ENCODE assay signal across 21 cellular contexts in the genomic region with DNA sequence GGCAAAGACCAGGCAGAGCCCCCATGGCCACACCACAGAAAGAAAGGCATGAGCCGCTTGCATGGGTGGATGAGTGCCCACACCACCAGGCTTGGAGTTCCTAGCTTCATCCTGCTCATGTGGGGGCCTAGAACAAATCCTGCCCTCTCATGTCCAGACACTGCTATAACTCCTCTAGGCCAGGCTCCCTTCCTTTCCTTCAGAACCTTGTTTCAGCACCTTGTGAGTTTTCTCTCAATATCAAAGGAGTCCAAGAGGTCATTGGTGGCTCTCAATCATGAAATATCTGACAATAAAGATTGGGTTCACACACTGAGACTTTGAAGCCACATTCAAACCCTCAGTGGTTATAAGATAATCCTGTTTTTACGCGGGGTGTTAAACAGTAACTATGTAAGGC. TPM values are rescaled to one million over a fixed set of nuclear protein-coding genes. Genes with fewer than 3 reads are reported as not detected.
"Had no signal": no experiment of that assay in that cellular context is flagged by ENCODE, and none has a peak within 500 bp of the region (broad histone marks: within the 10 kb centered on the region; RNA-seq: fewer than 3 reads in every experiment).

No MANE protein-coding gene starts in this region.

- ATAC-seq: activated CD8-positive, alpha-beta T cell treated with anti-CD3 and anti-CD28 coated beads, Interleukin-2, amount 10 ng/mL, durations not matched to agents 7 days and 5 days; effector memory CD8-positive, alpha-beta T cell; gastrocnemius medialis; heart left ventricle; left cardiac atrium; naive thymus-derived CD4-positive, alpha-beta T cell; stimulated activated naive B cell treated with anti-CD40 and anti-IgM and Interleukin-4, amounts not matched to agents 10 μg/mL and 1 μg/mL and 100 μg/mL, for 72 hours had no signal

- H3K9me3 ChIP-seq: gastrocnemius medialis, thyroid gland, uterus had no signal

- DNase-seq: activated CD4-positive, alpha-beta T cell treated with anti-CD3 and anti-CD28 coated beads, Interleukin-2, amount 10 ng/mL, durations not matched to agents 24 days and 14 days; activated CD4-positive, CD25-positive, alpha-beta regulatory T cell; activated CD8-positive, alpha-beta T cell treated with anti-CD3 and anti-CD28 coated beads, Interleukin-2, amount 10 ng/mL, durations not matched to agents 7 days and 5 days; activated gamma-delta T cell treated with Interleukin-2 at 50 U/mL for 16 hours; activated naive CD8-positive, alpha-beta T cell treated with anti-CD3 and anti-CD28 coated beads, Interleukin-2, amount 10 ng/mL, durations not matched to agents 7 days and 5 days; effector memory CD8-positive, alpha-beta T cell; gastrocnemius medialis; heart left ventricle; left cardiac atrium; naive thymus-derived CD4-positive, alpha-beta T cell; stimulated activated CD4-positive, alpha-beta T cell treated with anti-CD3 and anti-CD28 coated beads, Interleukin-4, amount 100 ng/mL, for 1 hour; stimulated activated naive B cell treated with anti-CD40 and anti-IgM and Interleukin-4, amounts not matched to agents 10 μg/mL and 1 μg/mL and 100 μg/mL, for 72 hours; T-helper 2 cell; thyroid gland; uterus had no signal

- H3K9me3 Mint-ChIP-seq: activated CD4-positive, alpha-beta T cell treated with anti-CD3 and anti-CD28 coated beads, Interleukin-2, amount 10 ng/mL, durations not matched to agents 24 days and 14 days; activated naive CD8-positive, alpha-beta T cell treated with anti-CD3 and anti-CD28 coated beads, Interleukin-2, amount 10 ng/mL, durations not matched to agents 7 days and 5 days; central memory CD8-positive, alpha-beta T cell had no signal

- H3K4me1 Mint-ChIP-seq: activated CD4-positive, alpha-beta T cell treated with anti-CD3 and anti-CD28 coated beads, Interleukin-2, amount 10 ng/mL, durations not matched to agents 24 days and 14 days; activated naive CD8-positive, alpha-beta T cell treated with anti-CD3 and anti-CD28 coated beads, Interleukin-2, amount 10 ng/mL, durations not matched to agents 7 days and 5 days; brain; central memory CD8-positive, alpha-beta T cell; naive thymus-derived CD4-positive, alpha-beta T cell; stimulated activated naive B cell treated with anti-CD40 and anti-IgM and Interleukin-4, amounts not matched to agents 10 μg/mL and 1 μg/mL and 100 μg/mL, for 72 hours had no signal

- H3K27me3 Mint-ChIP-seq: central memory CD8-positive, alpha-beta T cell; stimulated activated naive B cell treated with anti-CD40 and anti-IgM and Interleukin-4, amounts not matched to agents 10 μg/mL and 1 μg/mL and 100 μg/mL, for 72 hours had no signal

- H3K4me1 ChIP-seq: heart left ventricle, parathyroid adenoma, thyroid gland, uterus had no signal

- H3K36me3 ChIP-seq: gastrocnemius medialis, heart left ventricle, thyroid gland, uterus had no signal

- H3K27ac ChIP-seq: epithelial cell of prostate, gastrocnemius medialis, heart left ventricle, parathyroid adenoma, thyroid gland, uterus had no signal

- H3K4me3 ChIP-seq: gastrocnemius medialis, heart left ventricle, thyroid gland, uterus had no signal

- H3K27me3 ChIP-seq: gastrocnemius medialis, heart left ventricle, thyroid gland, uterus had no signal

- H3K79me2 ChIP-seq: parathyroid adenoma had no signal

- H3K4me3 Mint-ChIP-seq: activated CD4-positive, alpha-beta T cell treated with anti-CD3 and anti-CD28 coated beads, Interleukin-2, amount 10 ng/mL, durations not matched to agents 24 days and 14 days; activated CD8-positive, alpha-beta T cell treated with anti-CD3 and anti-CD28 coated beads, Interleukin-2, amount 10 ng/mL, durations not matched to agents 7 days and 5 days; activated naive CD8-positive, alpha-beta T cell treated with anti-CD3 and anti-CD28 coated beads, Interleukin-2, amount 10 ng/mL, durations not matched to agents 7 days and 5 days; brain; central memory CD8-positive, alpha-beta T cell; dendritic cell treated with granulocyte-macrophage colony-stimulating factor and Interleukin-4, amounts not matched to agents 40 ng/mL and 50 ng/mL, for 4 days; effector memory CD8-positive, alpha-beta T cell; naive thymus-derived CD4-positive, alpha-beta T cell; stimulated activated naive B cell treated with anti-CD40 and anti-IgM and Interleukin-4, amounts not matched to agents 10 μg/mL and 1 μg/mL and 100 μg/mL, for 72 hours had no signal

- H3K9ac ChIP-seq: parathyroid adenoma had no signal

- H3K36me3 Mint-ChIP-seq: activated naive CD8-positive, alpha-beta T cell treated with anti-CD3 and anti-CD28 coated beads, Interleukin-2, amount 10 ng/mL, durations not matched to agents 7 days and 5 days; brain; naive thymus-derived CD4-positive, alpha-beta T cell; stimulated activated naive B cell treated with anti-CD40 and anti-IgM and Interleukin-4, amounts not matched to agents 10 μg/mL and 1 μg/mL and 100 μg/mL, for 72 hours had no signal

- H3K27ac Mint-ChIP-seq: activated CD4-positive, alpha-beta T cell treated with anti-CD3 and anti-CD28 coated beads, Interleukin-2, amount 10 ng/mL, durations not matched to agents 24 days and 14 days; activated CD8-positive, alpha-beta T cell treated with anti-CD3 and anti-CD28 coated beads, Interleukin-2, amount 10 ng/mL, durations not matched to agents 7 days and 5 days; activated naive CD8-positive, alpha-beta T cell treated with anti-CD3 and anti-CD28 coated beads, Interleukin-2, amount 10 ng/mL, durations not matched to agents 7 days and 5 days; brain; dendritic cell treated with granulocyte-macrophage colony-stimulating factor and Interleukin-4, amounts not matched to agents 40 ng/mL and 50 ng/mL, for 4 days; effector memory CD8-positive, alpha-beta T cell; naive thymus-derived CD4-positive, alpha-beta T cell; stimulated activated naive B cell treated with anti-CD40 and anti-IgM and Interleukin-4, amounts not matched to agents 10 μg/mL and 1 μg/mL and 100 μg/mL, for 72 hours had no signal

- H2AFZ ChIP-seq: parathyroid adenoma had no signal

RNA-seq across cellular contexts. Expression of gene SLC6A20, which starts 12.7 kb away (rescaled TPM):
- total RNA-seq: activated CD4-positive, alpha-beta T cell treated with anti-CD3 and anti-CD28 coated beads, Interleukin-2, amount 10 ng/mL, durations not matched to agents 24 days and 14 days; activated CD8-positive, alpha-beta T cell treated with anti-CD3 and anti-CD28 coated beads, Interleukin-2, amount 10 ng/mL, durations not matched to agents 7 days and 5 days; activated naive CD8-positive, alpha-beta T cell treated with anti-CD3 and anti-CD28 coated beads, Interleukin-2, amount 10 ng/mL, durations not matched to agents 7 days and 5 days; lung microvascular endothelial cell; naive thymus-derived CD4-positive, alpha-beta T cell had no signal
- polyA plus RNA-seq: naive thymus-derived CD4-positive, alpha-beta T cell had no signal
